Comparison of ENCODE assay signal across 7 cellular contexts in the genomic region with DNA sequence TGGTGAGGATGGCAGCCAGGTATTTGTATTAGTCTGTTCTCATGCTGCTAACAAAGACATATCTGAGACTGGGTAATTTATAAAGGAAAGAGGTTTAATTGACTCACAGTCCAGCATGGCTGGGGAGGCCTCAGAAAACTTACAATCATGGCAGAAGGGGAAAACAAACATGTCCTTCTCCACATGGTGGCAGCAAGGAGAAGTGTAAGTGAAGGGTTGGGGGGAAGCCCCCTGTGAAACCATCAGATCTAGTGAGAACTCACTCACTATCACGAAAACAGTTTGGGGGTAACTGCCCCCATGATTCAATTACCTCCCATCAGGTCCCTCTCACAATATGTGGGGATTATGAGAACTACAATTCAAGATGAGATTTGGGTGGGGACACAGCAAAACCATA.
A peak's percentile ranks its signal among the peaks of the same experiment; 100 is the strongest.
DNase-seq lines count a peak whose midpoint lies in the region; ATAC-seq, FAIRE-seq and TF ChIP-seq lines count a peak whose summit lies in the region.
"Not testable (repeated sequence)": the region's sequence is repeated elsewhere in the genome, so short reads cannot be mapped to it uniquely, and the experiment has no call there.

No MANE protein-coding gene starts in this region.

- DNase-seq in H7 (peak; percentile 18), NCI-H82 (lab: John Stamatoyannopoulos, UW) (peak; percentile 27), WERI-Rb-1 (peak; percentile 7), iPS-NIHi11 (ENCODE audit: low spot score) (peak; percentile 17)
- not testable (repeated sequence) for DNase-seq in GM12878 (ENCODE audit: low read depth, low spot score); endodermal cell

- H3K9me3 ChIP-seq in WERI-Rb-1 (ENCODE audit: severe bottlenecking); GM12878 (replicated peaks; ENCODE audit: control insufficient read depth, insufficient read depth, low read length); endodermal cell (ENCODE audit: control insufficient read depth, low read length): not testable (repeated sequence)

- not testable (repeated sequence) for H3K79me2 ChIP-seq in GM12878 (ENCODE audit: control insufficient read depth, insufficient read depth, low read length)

- TF ChIP-seq CTCF in GM12872 (IDR thresholded peaks at IDR 0.05; ENCODE audit: insufficient read depth, low read depth, low read length) (0 out of 3 replicates have a peak, but pooled peaks have one; percentile 2), WERI-Rb-1 (IDR thresholded peaks at IDR 0.05; ENCODE audit: low read depth, low read length) (0 out of 2 replicates have a peak, but pooled peaks have one; percentile 13), endodermal cell (conservative IDR thresholded peaks at IDR 0.05) (peak; percentile 63)
- not testable (repeated sequence) for TF ChIP-seq CTCF in GM12878 (IDR thresholded peaks at IDR 0.05 in 2 of 3, conservative IDR thresholded peaks at IDR 0.05 in 1 of 3; ENCODE audit: control insufficient read depth in 2 of 3, extremely low read depth in 1 of 3, insufficient read depth in 1 of 3, low read depth in 3 of 3, low read length in 3 of 3)

- SMC1A ChIA-PET in GM12878 (lab: Charles Lee; ENCODE audit: uncharacterized antibody, unreplicated experiment) = not testable (repeated sequence)

- not testable (repeated sequence) for H3K4me2 ChIP-seq in GM12878 (ENCODE audit: control insufficient read depth, insufficient read depth)

- peaks cover 83% of the 10 kb centered on the region for H3K27me3 Mint-ChIP-seq in endodermal cell (ENCODE audit: insufficient read depth)

- not testable (repeated sequence) for H3K4me3 ChIP-seq in H7 (ENCODE audit: insufficient read depth, low read depth, low read length); WERI-Rb-1 (ENCODE audit: low read depth, low read length); GM12878; endodermal cell (ENCODE audit: low read length)

- H2AFZ ChIP-seq in GM12878 (ENCODE audit: control insufficient read depth, low read depth, low read length) = not testable (repeated sequence)

- RAD21 ChIA-PET in GM12878 (lab: Charles Lee; ENCODE audit: unreplicated experiment) = not testable (repeated sequence)

- not testable (repeated sequence) for H4K20me1 ChIP-seq in GM12878 (ENCODE audit: control insufficient read depth, insufficient read depth)

- not testable (repeated sequence) for H3K4me1 ChIP-seq in GM12878 (ENCODE audit: control insufficient read depth, insufficient read depth, low read length); endodermal cell (ENCODE audit: control insufficient read depth, insufficient read depth, low read length)

- 0 out of 2 replicates have a peak, but pooled peaks have one; percentile 6 for TF ChIP-seq RAD21 in GM12878 (IDR thresholded peaks at IDR 0.05; ENCODE audit: insufficient read depth, low read depth, low read length)

- not testable (repeated sequence) for H3K27ac ChIP-seq in WERI-Rb-1; GM12878 (ENCODE audit: control insufficient read depth, insufficient read depth); endodermal cell (ENCODE audit: low read depth, low read length)

- not testable (repeated sequence) for BruUV-seq in GM12878 (replicated peaks; lab: Mats Ljungman, UMichigan)

- in situ Hi-C loops in GM12878 (cut with MboI) = not testable (repeated sequence)

- not testable (repeated sequence) for H3K36me3 Mint-ChIP-seq in endodermal cell (ENCODE audit: low read depth)

- not testable (repeated sequence) for H3K9ac ChIP-seq in GM12878 (ENCODE audit: control insufficient read depth, insufficient read depth, low read length); endodermal cell (ENCODE audit: extremely low read depth, low read length, poor library complexity, severe bottlenecking)

- ATAC-seq in GM12878 = not testable (repeated sequence)

- not testable (repeated sequence) for TF ChIP-seq EP300 in GM12878 (IDR thresholded peaks at IDR 0.05; ENCODE audit: borderline replicate concordance in 1 of 2, control insufficient read depth in 1 of 2, low read depth in 2 of 2, low read length in 2 of 2)

- CTCF ChIA-PET in GM12878 (lab: Yijun Ruan, JAX) = not testable (repeated sequence)

- not testable (repeated sequence) for H3K27me3 ChIP-seq in H7 (ENCODE audit: control insufficient read depth, insufficient read depth, low read length); WERI-Rb-1 (ENCODE audit: insufficient read depth, low read depth, severe bottlenecking); GM12878 (replicated peaks in 1 of 2; ENCODE audit: control insufficient read depth in 2 of 2, insufficient read depth in 2 of 2, low read length in 1 of 2)
- H3K27me3 ChIP-seq in endodermal cell (ENCODE audit: control insufficient read depth, insufficient read depth, low read length, poor library complexity, severe bottlenecking) = peaks cover 73% of the 10 kb centered on the region

- intact Hi-C loops in GM12878 (cut with micrococcal nuclease; ENCODE audit: unreplicated experiment) = not testable (repeated sequence)

- H3K4me3 Mint-ChIP-seq in endodermal cell = not testable (repeated sequence)

- H3K36me3 ChIP-seq in H7 (replicated peaks; ENCODE audit: control insufficient read depth, insufficient read depth, low read length); WERI-Rb-1; GM12878 (ENCODE audit: control insufficient read depth in 2 of 2, insufficient read depth in 2 of 2, low read length in 1 of 2); endodermal cell (ENCODE audit: control insufficient read depth, insufficient read depth, low read length): not testable (repeated sequence)

- H3K9me3 Mint-ChIP-seq in endodermal cell = not testable (repeated sequence)

- peaks cover 22% of the 10 kb centered on the region for H3K4me1 Mint-ChIP-seq in endodermal cell

- FAIRE-seq in GM12878 (lab: Jason Lieb, UNC) = not testable (repeated sequence)

- POLR2A ChIA-PET in GM12878 (lab: Charles Lee) = not testable (repeated sequence)

- TF ChIP-seq POLR2A in GM12878 (IDR thresholded peaks at IDR 0.05; ENCODE audit: low read depth, low read length) = not testable (repeated sequence)

- 0% methylated on average over 1 of the region's 1 CpG for WGBS in GM12878 (ENCODE audit: insufficient coverage, insufficient replicate concordance, low lambda C conversion rate, missing lambda C conversion rate)
- 100% methylated on average over 1 of the region's 1 CpG; no CpG with 5 or more reads in 1 of the 2 experiments for WGBS in endodermal cell (ENCODE audit: insufficient coverage in 1 of 2, insufficient read length in 1 of 2), 2 experiments

- H3K27ac Mint-ChIP-seq in endodermal cell = not testable (repeated sequence)
